ENCODE assay signal across 11 cellular contexts in the genomic region with DNA sequence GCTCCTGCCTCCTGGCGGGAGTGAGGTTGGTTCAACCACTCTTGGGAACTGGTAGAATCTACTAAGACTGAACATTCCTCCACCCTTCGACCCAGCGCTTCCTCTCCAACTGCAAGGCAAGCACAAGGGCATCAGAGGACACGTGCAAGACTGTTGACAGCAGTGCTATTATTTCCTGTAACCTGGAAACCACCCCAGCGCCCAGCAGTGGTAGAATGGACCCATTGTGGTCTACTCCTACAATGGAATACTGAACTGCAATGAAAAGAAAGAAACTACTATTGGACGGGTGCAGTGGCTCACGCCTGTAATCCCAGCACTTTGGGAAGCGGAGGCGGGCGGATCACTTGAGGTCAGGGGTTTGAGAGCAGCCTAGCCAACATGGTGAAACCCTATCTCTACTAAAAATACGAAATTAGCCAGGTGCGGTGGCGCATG. TPM values are rescaled to one million over a fixed set of nuclear protein-coding genes. Genes with fewer than 3 reads are reported as not detected.
A peak's percentile ranks its signal among the peaks of the same experiment; 100 is the strongest.
DNase-seq lines count a peak whose midpoint lies in the region; ATAC-seq and TF ChIP-seq lines count a peak whose summit lies in the region.
"Had no signal": no experiment of that assay in that cellular context is flagged by ENCODE, and none has a peak within 500 bp of the region (broad histone marks: within the 10 kb centered on the region; RNA-seq: fewer than 3 reads in every experiment).

No MANE protein-coding gene starts in this region.

- H3K9me3 ChIP-seq in MG63 = no peaks in the 10 kb centered on the region
- no peaks in the 10 kb centered on the region for H3K9me3 ChIP-seq in left lung

- peak; percentile 47 for DNase-seq in MG63
- peak; percentile 70 for DNase-seq in dermis blood vessel endothelial cell
- DNase-seq in left lung = no peak
- peak; percentile 55 for DNase-seq in stromal cell of bone marrow (ENCODE audit: low read depth)
- DNase-seq in stimulated activated CD4-positive, alpha-beta T cell treated with anti-CD3 and anti-CD28 coated beads, Interleukin-2, amount 100 ng/mL, for 24 hours = no peak
- DNase-seq in activated CD8-positive, alpha-beta T cell treated with anti-CD3 and anti-CD28 coated beads, Interleukin-2, amount 10 ng/mL, durations not matched to agents 7 days and 5 days = no peak
- no peak for DNase-seq in activated T-helper 1 cell treated with anti-CD3 and anti-CD28 coated beads, Interleukin-12 subunit alpha, Interleukin-12 subunit beta, Interleukin-2, Interleukin-4 antibody, amounts not matched to agents 30 ng/mL and 10 ng/mL and 1 ng/mL, durations not matched to agents 14 hours and 24 hours and 36 hours (ENCODE audit: low spot score)
- no peak for DNase-seq in AG20443 (ENCODE audit: low spot score)
- DNase-seq: cortex of kidney, DND-41, KBM-7 had no signal

- H3K27ac ChIP-seq in left lung = no peak overlapping the region

- intact Hi-C loops in left lung (cut with DNase I) = no loop called here
- intact Hi-C loops in activated T-helper 1 cell treated with anti-CD3 and anti-CD28 coated beads, Interleukin-12 subunit alpha, Interleukin-12 subunit beta, Interleukin-2, Interleukin-4 antibody, amounts not matched to agents 30 ng/mL and 10 ng/mL and 1 ng/mL, durations not matched to agents 14 hours and 24 hours and 36 hours (cut with micrococcal nuclease) = no loop called here

- no peaks in the 10 kb centered on the region for H3K9me3 Mint-ChIP-seq in activated CD8-positive, alpha-beta T cell treated with anti-CD3 and anti-CD28 coated beads, Interleukin-2, amount 10 ng/mL, durations not matched to agents 7 days and 5 days (ENCODE audit: insufficient read depth)
- H3K9me3 Mint-ChIP-seq in activated T-helper 1 cell treated with anti-CD3 and anti-CD28 coated beads, Interleukin-12 subunit alpha, Interleukin-12 subunit beta, Interleukin-2, Interleukin-4 antibody, amounts not matched to agents 30 ng/mL and 10 ng/mL and 1 ng/mL, durations not matched to agents 14 hours and 24 hours and 36 hours = no peaks in the 10 kb centered on the region

- H3K4me3 ChIP-seq in MG63 (no peak overlapping the region), left lung (no peak overlapping the region)

- no peaks in the 10 kb centered on the region for H3K4me1 Mint-ChIP-seq in activated CD8-positive, alpha-beta T cell treated with anti-CD3 and anti-CD28 coated beads, Interleukin-2, amount 10 ng/mL, durations not matched to agents 7 days and 5 days (ENCODE audit: low read depth)
- H3K4me1 Mint-ChIP-seq in activated T-helper 1 cell treated with anti-CD3 and anti-CD28 coated beads, Interleukin-12 subunit alpha, Interleukin-12 subunit beta, Interleukin-2, Interleukin-4 antibody, amounts not matched to agents 30 ng/mL and 10 ng/mL and 1 ng/mL, durations not matched to agents 14 hours and 24 hours and 36 hours (ENCODE audit: low read depth) = no peaks in the 10 kb centered on the region

- peaks cover 8 to 14% of the 10 kb centered on the region in 2 donors for H3K4me1 ChIP-seq in left lung

- no peaks in the 10 kb centered on the region for H3K36me3 ChIP-seq in MG63
- H3K36me3 ChIP-seq in left lung = no peaks in the 10 kb centered on the region

- no peak for TF ChIP-seq CTCF in left lung (IDR thresholded peaks at IDR 0.05)

- POLR2A ChIA-PET in activated CD8-positive, alpha-beta T cell treated with anti-CD3 and anti-CD28 coated beads, Interleukin-2, amount 10 ng/mL, durations not matched to agents 7 days and 5 days (lab: Charles Lee) = interaction anchor here (1.0 kb wide), 1 partner anchor 15 kb away, joined by 3 read pairs; no protein-coding TSS in a partner anchor

- ATAC-seq in left lung = peak; percentile 29
- ATAC-seq in activated CD8-positive, alpha-beta T cell treated with anti-CD3 and anti-CD28 coated beads, Interleukin-2, amount 10 ng/mL, durations not matched to agents 7 days and 5 days = no peak

- peaks cover 19% of the 10 kb centered on the region for H3K27me3 Mint-ChIP-seq in activated CD8-positive, alpha-beta T cell treated with anti-CD3 and anti-CD28 coated beads, Interleukin-2, amount 10 ng/mL, durations not matched to agents 7 days and 5 days (ENCODE audit: low read depth)
- peaks cover 26% of the 10 kb centered on the region for H3K27me3 Mint-ChIP-seq in activated T-helper 1 cell treated with anti-CD3 and anti-CD28 coated beads, Interleukin-12 subunit alpha, Interleukin-12 subunit beta, Interleukin-2, Interleukin-4 antibody, amounts not matched to agents 30 ng/mL and 10 ng/mL and 1 ng/mL, durations not matched to agents 14 hours and 24 hours and 36 hours (ENCODE audit: insufficient read depth)

- no peak overlapping the region for H3K4me3 Mint-ChIP-seq in activated CD8-positive, alpha-beta T cell treated with anti-CD3 and anti-CD28 coated beads, Interleukin-2, amount 10 ng/mL, durations not matched to agents 7 days and 5 days
- no peak overlapping the region for H3K4me3 Mint-ChIP-seq in activated T-helper 1 cell treated with anti-CD3 and anti-CD28 coated beads, Interleukin-12 subunit alpha, Interleukin-12 subunit beta, Interleukin-2, Interleukin-4 antibody, amounts not matched to agents 30 ng/mL and 10 ng/mL and 1 ng/mL, durations not matched to agents 14 hours and 24 hours and 36 hours

- no peak overlapping the region for H3K27ac Mint-ChIP-seq in activated CD8-positive, alpha-beta T cell treated with anti-CD3 and anti-CD28 coated beads, Interleukin-2, amount 10 ng/mL, durations not matched to agents 7 days and 5 days
- H3K27ac Mint-ChIP-seq in activated T-helper 1 cell treated with anti-CD3 and anti-CD28 coated beads, Interleukin-12 subunit alpha, Interleukin-12 subunit beta, Interleukin-2, Interleukin-4 antibody, amounts not matched to agents 30 ng/mL and 10 ng/mL and 1 ng/mL, durations not matched to agents 14 hours and 24 hours and 36 hours = no peak overlapping the region

- H3K27me3 ChIP-seq in MG63 = no peaks in the 10 kb centered on the region
- peaks cover 0 to 15% of the 10 kb centered on the region in 2 donors for H3K27me3 ChIP-seq in left lung

- CTCF ChIA-PET in activated CD8-positive, alpha-beta T cell treated with anti-CD3 and anti-CD28 coated beads, Interleukin-2, amount 10 ng/mL, durations not matched to agents 7 days and 5 days (lab: Charles Lee) = interaction anchor here (2.4 kb wide), 1 partner anchor 58 kb away, joined by 6 read pairs; no protein-coding TSS in a partner anchor

- H3K36me3 Mint-ChIP-seq in activated CD8-positive, alpha-beta T cell treated with anti-CD3 and anti-CD28 coated beads, Interleukin-2, amount 10 ng/mL, durations not matched to agents 7 days and 5 days (ENCODE audit: low read depth) = no peaks in the 10 kb centered on the region
- H3K36me3 Mint-ChIP-seq in activated T-helper 1 cell treated with anti-CD3 and anti-CD28 coated beads, Interleukin-12 subunit alpha, Interleukin-12 subunit beta, Interleukin-2, Interleukin-4 antibody, amounts not matched to agents 30 ng/mL and 10 ng/mL and 1 ng/mL, durations not matched to agents 14 hours and 24 hours and 36 hours (ENCODE audit: low read depth) = no peaks in the 10 kb centered on the region

RNA-seq across cellular contexts. Expression of a gene that starts 33.0 kb away (rescaled TPM):
- 26.0 and 53.3 TPM in 2 replicates for total RNA-seq in MG63 (2014; rRNA removed; shearing (Covaris generic); ENCODE audit: low replicate concordance)
- total RNA-seq in dermis blood vessel endothelial cell (133 and 197 TPM in 2 replicates), left lung (100 to 1,000 TPM; 119 to 126 TPM)
- 100 to 1,000 TPM; 175 to 178 TPM for total RNA-seq in activated CD8-positive, alpha-beta T cell treated with anti-CD3 and anti-CD28 coated beads, Interleukin-2, amount 10 ng/mL, durations not matched to agents 7 days and 5 days
- total RNA-seq in activated T-helper 1 cell treated with anti-CD3 and anti-CD28 coated beads, Interleukin-12 subunit alpha, Interleukin-12 subunit beta, Interleukin-2, Interleukin-4 antibody, amounts not matched to agents 30 ng/mL and 10 ng/mL and 1 ng/mL, durations not matched to agents 14 hours and 24 hours and 36 hours = 197 TPM in 2 replicates

Comparison
In these comparisons a context has a peak if more than half of its experiments do, and no peak if none do; other contexts are left out.
1. DNase-seq: peak in MG63 (single experiment), dermis blood vessel endothelial cell (single experiment) and stromal cell of bone marrow (single experiment); none in left lung (0 of 2), stimulated activated CD4-positive, alpha-beta T cell treated with anti-CD3 and anti-CD28 coated beads, Interleukin-2, amount 100 ng/mL, for 24 hours (0 of 2), activated CD8-positive, alpha-beta T cell treated with anti-CD3 and anti-CD28 coated beads, Interleukin-2, amount 10 ng/mL, durations not matched to agents 7 days and 5 days (single experiment), activated T-helper 1 cell treated with anti-CD3 and anti-CD28 coated beads, Interleukin-12 subunit alpha, Interleukin-12 subunit beta, Interleukin-2, Interleukin-4 antibody, amounts not matched to agents 30 ng/mL and 10 ng/mL and 1 ng/mL, durations not matched to agents 14 hours and 24 hours and 36 hours (single experiment) and AG20443 (single experiment).